In genomic region chr9:91949293-91949945, GRCh38 we compare ENCODE assay signal across 8 cellular contexts. TPM values are rescaled to one million over a fixed set of nuclear protein-coding genes. Genes with fewer than 3 reads are reported as not detected.
DNase-seq lines count a peak whose midpoint lies in the region; TF ChIP-seq lines count a peak whose summit lies in the region.

No MANE protein-coding gene starts in this region.

- H3K27me3 ChIP-seq in adrenal gland (peaks cover 14% of the 10 kb centered on the region), thymus (ENCODE audit: control insufficient read depth, insufficient read depth) (peaks cover 52% of the 10 kb centered on the region), SJCRH30 (peaks cover 8% of the 10 kb centered on the region; the same call in 1 of the 2 replicates)

- no peak for DNase-seq in T-helper 1 cell
- peak in 5 of 7 donors; percentile 20 to 60 (median 27) for DNase-seq in adrenal gland
- peak; percentile 23 for DNase-seq in iPS-NIHi7 (ENCODE audit: extremely low spot score)
- DNase-seq in DMS79 (lab: John Stamatoyannopoulos, UW): no peak
- no peak for DNase-seq in activated effector memory CD4-positive, alpha-beta T cell treated with anti-CD3 and anti-CD28 coated beads, Interleukin-2, amount 50 U/mL, for 16 hours
- no peak for DNase-seq in SJCRH30

- intact Hi-C loops in adrenal gland (cut with DNase I): no loop called here

- H3K9me3 Mint-ChIP-seq in T-helper 1 cell treated with Interleukin-12 subunit alpha and Interleukin-12 subunit beta and Interleukin-4 antibody, amounts not matched to agents 30 μg/mL and 1 μg/mL, for 36 hours: no peaks in the 10 kb centered on the region

- H3K4me1 Mint-ChIP-seq in T-helper 1 cell treated with Interleukin-12 subunit alpha and Interleukin-12 subunit beta and Interleukin-4 antibody, amounts not matched to agents 30 μg/mL and 1 μg/mL, for 36 hours (ENCODE audit: low read depth): peaks cover 10% of the 10 kb centered on the region

- H3K27ac ChIP-seq in adrenal gland (peak overlapping the region in 4 of 5 donors; percentile 48 to 87 (median 76)), thymus (ENCODE audit: low read depth) (no peak overlapping the region), SJCRH30 (no peak overlapping the region)

- H3K4me1 ChIP-seq in adrenal gland (replicated peaks in 1 of 2): peaks cover 0 to 29% of the 10 kb centered on the region in 2 donors
- no peaks in the 10 kb centered on the region for H3K4me1 ChIP-seq in thymus (ENCODE audit: control insufficient read depth, insufficient read depth, low read length)
- H3K4me1 ChIP-seq in SJCRH30: no peaks in the 10 kb centered on the region

- TF ChIP-seq POLR2A in adrenal gland (IDR thresholded peaks at IDR 0.05): no peak

- peak overlapping the region in 3 of 4 donors; percentile 42 to 62 (median 55) for H3K4me3 ChIP-seq in adrenal gland
- peak overlapping the region; percentile 55 for H3K4me3 ChIP-seq in thymus (ENCODE audit: low read length)
- H3K4me3 ChIP-seq in SJCRH30: no peak overlapping the region

- H3K36me3 Mint-ChIP-seq in T-helper 1 cell treated with Interleukin-12 subunit alpha and Interleukin-12 subunit beta and Interleukin-4 antibody, amounts not matched to agents 30 μg/mL and 1 μg/mL, for 36 hours (ENCODE audit: low read depth): peaks cover 3% of the 10 kb centered on the region

- H3K36me3 ChIP-seq in adrenal gland (replicated peaks in 1 of 2) (no peaks in the 10 kb centered on the region), thymus (ENCODE audit: control insufficient read depth, insufficient read depth) (no peaks in the 10 kb centered on the region), SJCRH30 (no peaks in the 10 kb centered on the region)

- no peaks in the 10 kb centered on the region for H3K9me3 ChIP-seq in adrenal gland (replicated peaks in 1 of 3)
- no peaks in the 10 kb centered on the region for H3K9me3 ChIP-seq in thymus (ENCODE audit: control insufficient read depth)
- no peaks in the 10 kb centered on the region for H3K9me3 ChIP-seq in SJCRH30 (replicated peaks)

- 0 to 3% (median 2%) methylated on average over 6 to 72 of the region's 72 CpGs for WGBS in adrenal gland, 4 donors
- WGBS in thymus: 5% methylated on average over 72 of the region's 72 CpGs

- no peak overlapping the region for H3K27ac Mint-ChIP-seq in T-helper 1 cell treated with Interleukin-12 subunit alpha and Interleukin-12 subunit beta and Interleukin-4 antibody, amounts not matched to agents 30 μg/mL and 1 μg/mL, for 36 hours

- no peak for TF ChIP-seq CTCF in adrenal gland (IDR thresholded peaks at IDR 0.05)

- peak overlapping the region; percentile 62 for H3K4me3 Mint-ChIP-seq in T-helper 1 cell treated with Interleukin-12 subunit alpha and Interleukin-12 subunit beta and Interleukin-4 antibody, amounts not matched to agents 30 μg/mL and 1 μg/mL, for 36 hours

- peaks cover 78% of the 10 kb centered on the region for H3K27me3 Mint-ChIP-seq in T-helper 1 cell treated with Interleukin-12 subunit alpha and Interleukin-12 subunit beta and Interleukin-4 antibody, amounts not matched to agents 30 μg/mL and 1 μg/mL, for 36 hours (ENCODE audit: low read depth)

RNA-seq across cellular contexts. Expression of gene ROR2, which starts 0.6 kb away (rescaled TPM):
- total RNA-seq in adrenal gland: 10 to 100 TPM in 7 of 8 donors, 1 to 10 TPM in 1; 3.9 to 23.9 (median 15.4) TPM
- polyA plus RNA-seq in adrenal gland: 1 to 10 TPM; 4.0 to 7.9 (median 7.0) TPM
- 7.1 TPM for polyA plus RNA-seq in thymus
- total RNA-seq in SJCRH30 (2014; rRNA removed; shearing (Covaris generic)): not detected in 2 replicates

Comparison
In these comparisons a context has a peak if more than half of its experiments do, and no peak if none do; other contexts are left out.
1. DNase-seq: peak in adrenal gland (5 of 7) and iPS-NIHi7 (single experiment); none in T-helper 1 cell (0 of 5), DMS79 (single experiment), activated effector memory CD4-positive, alpha-beta T cell treated with anti-CD3 and anti-CD28 coated beads, Interleukin-2, amount 50 U/mL, for 16 hours (single experiment) and SJCRH30 (0 of 2).
2. H3K27ac ChIP-seq: peak in adrenal gland (4 of 5); none in thymus (single experiment) and SJCRH30 (single experiment).